8 cellular contexts compared by ENCODE assay signal in the genomic region with DNA sequence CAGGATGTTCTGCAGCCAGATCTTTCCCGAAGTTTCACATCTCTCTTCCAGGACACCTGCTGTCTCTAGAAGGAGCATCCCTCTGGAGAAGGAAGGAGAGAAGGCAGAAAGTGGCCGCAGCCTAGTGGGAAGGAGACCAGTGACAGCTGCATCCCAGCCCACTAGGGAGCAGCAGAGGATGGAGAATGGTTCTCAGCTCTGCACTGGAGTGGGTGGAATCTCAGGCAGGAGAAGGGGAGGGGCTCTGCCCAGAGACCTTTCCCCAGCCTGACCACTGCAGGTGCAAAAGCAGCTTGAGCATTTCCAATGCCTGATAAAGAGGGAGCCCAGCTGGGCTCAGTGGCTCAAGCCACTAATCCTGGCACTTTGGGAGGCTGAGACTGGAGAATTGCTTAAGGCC. TPM values are rescaled to one million over a fixed set of nuclear protein-coding genes. Genes with fewer than 3 reads are reported as not detected.
A peak's percentile ranks its signal among the peaks of the same experiment; 100 is the strongest.
DNase-seq lines count a peak whose midpoint lies in the region; ATAC-seq and TF ChIP-seq lines count a peak whose summit lies in the region.

No MANE protein-coding gene starts in this region.

- CTCF ChIA-PET in OCI-LY7 (lab: Charles Lee; ENCODE audit: unreplicated experiment), result no interaction called here

- no peaks in the 10 kb centered on the region for H3K4me1 ChIP-seq in OCI-LY7 (ENCODE audit: insufficient read depth, low read length, poor library complexity, severe bottlenecking)

- POLR2A ChIA-PET in OCI-LY7 (lab: Charles Lee), result no interaction called here

- no peaks in the 10 kb centered on the region for H3K79me2 ChIP-seq in OCI-LY7 (ENCODE audit: insufficient read depth, low read depth, low read length)

- intact Hi-C loops in OCI-LY7 (cut with micrococcal nuclease; ENCODE audit: unreplicated experiment), result loop anchor here (2.0 kb wide), 1 partner anchor 315 kb away; no protein-coding TSS in a partner anchor

- no peaks in the 10 kb centered on the region for H3K36me3 ChIP-seq in OCI-LY7 (ENCODE audit: insufficient read depth, low read length)

- no peaks in the 10 kb centered on the region for H3K9me2 ChIP-seq in OCI-LY7 (ENCODE audit: insufficient read depth, low read length)

- H3K4me2 ChIP-seq in OCI-LY7 (ENCODE audit: low read length), result no peak overlapping the region

- no peak overlapping the region for H3K27ac ChIP-seq in OCI-LY7 (ENCODE audit: low read depth, low read length, poor library complexity, severe bottlenecking)

- peak; percentile 69 for TF ChIP-seq CTCF in LNCAP (IDR thresholded peaks at IDR 0.05)
- TF ChIP-seq CTCF in OCI-LY7 (conservative IDR thresholded peaks at IDR 0.05; ENCODE audit: low read length), result peak; percentile 66

- no peak for ATAC-seq in HG03378 (IDR thresholded peaks at IDR 0.05; ENCODE audit: unreplicated experiment)
- ATAC-seq in GM19395 (IDR thresholded peaks at IDR 0.05; ENCODE audit: unreplicated experiment), result no peak

- no TSS peak for BruUV-seq in OCI-LY7 (replicated peaks; lab: Mats Ljungman, UMichigan)

- H2AFZ ChIP-seq in OCI-LY7 (ENCODE audit: low read length), result no peak overlapping the region

- H3K9me3 ChIP-seq in OCI-LY7 (ENCODE audit: low read length), result no peaks in the 10 kb centered on the region

- DNase-seq in DMS53 (lab: John Stamatoyannopoulos, UW) (peak; percentile 86), OCI-LY7 (ENCODE audit: low spot score) (peak; percentile 18), dermis blood vessel endothelial cell (peak; percentile 73), medulla oblongata (ENCODE audit: extremely low spot score) (peak; percentile 85)
- DNase-seq in activated naive CD4-positive, alpha-beta T cell treated with Interleukin-2 at 50 U/mL for 16 hours, result no peak

- H4K20me1 ChIP-seq in OCI-LY7 (ENCODE audit: insufficient read depth, low read length), result no peaks in the 10 kb centered on the region

- H3K4me3 ChIP-seq in OCI-LY7 (ENCODE audit: low read depth, low read length, poor library complexity, severe bottlenecking), result no peak overlapping the region

RNA-seq across cellular contexts. Expression of gene NCR2, which starts 32.3 kb away (rescaled TPM):
- total RNA-seq in OCI-LY7 (2014; rRNA removed; shearing (Covaris generic)), result not detected in 2 replicates
- not detected in 2 replicates for total RNA-seq in OCI-LY7 (2022)
- total RNA-seq in dermis blood vessel endothelial cell, result not detected in 2 replicates
